In the genomic region with DNA sequence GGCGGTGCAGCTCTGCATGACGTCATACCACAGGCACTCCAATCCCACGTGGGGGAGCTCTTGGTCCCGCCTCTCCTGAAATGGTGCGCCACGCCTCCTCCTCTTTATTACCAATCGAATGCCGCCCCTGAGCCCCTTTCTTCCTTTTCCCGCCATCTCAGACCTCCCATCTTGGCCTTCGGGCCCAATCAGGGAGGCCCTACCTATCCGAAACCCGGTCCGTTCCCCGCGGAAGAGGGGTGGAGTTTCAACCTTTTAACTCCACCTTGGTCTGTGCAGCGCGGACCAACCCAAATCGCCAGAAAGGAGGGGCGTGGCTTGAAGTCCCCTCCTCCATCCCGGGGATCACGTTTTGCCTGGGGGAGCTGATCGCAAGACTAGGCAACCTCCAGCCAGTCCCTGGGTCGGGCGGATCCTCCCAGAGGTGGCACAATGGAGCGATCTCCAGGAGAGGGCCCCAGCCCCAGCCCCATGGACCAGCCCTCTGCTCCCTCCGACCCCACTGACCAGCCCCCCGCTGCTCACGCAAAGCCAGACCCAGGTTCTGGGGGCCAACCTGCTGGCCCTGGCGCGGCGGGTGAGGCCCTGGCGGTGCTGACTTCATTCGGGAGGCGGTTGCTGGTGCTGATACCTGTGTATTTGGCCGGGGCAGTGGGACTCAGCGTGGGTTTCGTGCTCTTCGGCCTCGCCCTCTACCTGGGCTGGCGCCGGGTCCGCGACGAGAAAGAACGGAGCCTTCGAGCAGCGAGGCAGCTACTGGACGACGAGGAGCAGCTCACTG, we compare ENCODE assay signal across 8 cellular contexts. TPM values are rescaled to one million over a fixed set of nuclear protein-coding genes. Genes with fewer than 3 reads are reported as not detected.
DNase-seq lines count a peak whose midpoint lies in the region; ATAC-seq and TF ChIP-seq lines count a peak whose summit lies in the region.

A gene with protein sequence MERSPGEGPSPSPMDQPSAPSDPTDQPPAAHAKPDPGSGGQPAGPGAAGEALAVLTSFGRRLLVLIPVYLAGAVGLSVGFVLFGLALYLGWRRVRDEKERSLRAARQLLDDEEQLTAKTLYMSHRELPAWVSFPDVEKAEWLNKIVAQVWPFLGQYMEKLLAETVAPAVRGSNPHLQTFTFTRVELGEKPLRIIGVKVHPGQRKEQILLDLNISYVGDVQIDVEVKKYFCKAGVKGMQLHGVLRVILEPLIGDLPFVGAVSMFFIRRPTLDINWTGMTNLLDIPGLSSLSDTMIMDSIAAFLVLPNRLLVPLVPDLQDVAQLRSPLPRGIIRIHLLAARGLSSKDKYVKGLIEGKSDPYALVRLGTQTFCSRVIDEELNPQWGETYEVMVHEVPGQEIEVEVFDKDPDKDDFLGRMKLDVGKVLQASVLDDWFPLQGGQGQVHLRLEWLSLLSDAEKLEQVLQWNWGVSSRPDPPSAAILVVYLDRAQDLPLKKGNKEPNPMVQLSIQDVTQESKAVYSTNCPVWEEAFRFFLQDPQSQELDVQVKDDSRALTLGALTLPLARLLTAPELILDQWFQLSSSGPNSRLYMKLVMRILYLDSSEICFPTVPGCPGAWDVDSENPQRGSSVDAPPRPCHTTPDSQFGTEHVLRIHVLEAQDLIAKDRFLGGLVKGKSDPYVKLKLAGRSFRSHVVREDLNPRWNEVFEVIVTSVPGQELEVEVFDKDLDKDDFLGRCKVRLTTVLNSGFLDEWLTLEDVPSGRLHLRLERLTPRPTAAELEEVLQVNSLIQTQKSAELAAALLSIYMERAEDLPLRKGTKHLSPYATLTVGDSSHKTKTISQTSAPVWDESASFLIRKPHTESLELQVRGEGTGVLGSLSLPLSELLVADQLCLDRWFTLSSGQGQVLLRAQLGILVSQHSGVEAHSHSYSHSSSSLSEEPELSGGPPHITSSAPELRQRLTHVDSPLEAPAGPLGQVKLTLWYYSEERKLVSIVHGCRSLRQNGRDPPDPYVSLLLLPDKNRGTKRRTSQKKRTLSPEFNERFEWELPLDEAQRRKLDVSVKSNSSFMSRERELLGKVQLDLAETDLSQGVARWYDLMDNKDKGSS (plus strand): TSS at position 380 of the 781 bp plus-strand sequence. CDS start 53 bp downstream, at position 433.

- H3K4me1 ChIP-seq in prostate gland (replicated peaks) (peaks cover 11% of the 10 kb centered on the region), urinary bladder (ENCODE audit: insufficient read depth) (no peaks in the 10 kb centered on the region)

- peak within 1 kb of the TSS; percentile 59 to 76 for H3K4me3 ChIP-seq in prostate gland
- peak within 1 kb of the TSS; percentile 67 for H3K4me3 ChIP-seq in urinary bladder (ENCODE audit: low read depth, low read length)

- H3K27me3 ChIP-seq in prostate gland (replicated peaks; ENCODE audit: insufficient read depth), result no peaks in the 10 kb centered on the region

- WGBS in prostate gland, result under 1% methylated on average over 48 of the region's 49 CpGs
- under 1% methylated on average over 49 of the region's 49 CpGs for WGBS in urinary bladder

- peaks cover 6 to 9% of the 10 kb centered on the region in 2 donors for H3K36me3 ChIP-seq in prostate gland
- peaks cover 8% of the 10 kb centered on the region for H3K36me3 ChIP-seq in urinary bladder (ENCODE audit: insufficient read depth)

- DNase-seq in NCI-H187 (lab: John Stamatoyannopoulos, UW) (peak; percentile 97 to 100), T-helper 2 cell (peak; percentile 83 to 100 (median 97)), left ventricle myocardium superior (peak; percentile 97), prostate gland (ENCODE audit: low spot score) (peak; percentile 99)

- TF ChIP-seq POLR2A in prostate gland (IDR thresholded peaks at IDR 0.05), result peak; percentile 99

- H3K27ac ChIP-seq in angular gyrus (ENCODE audit: low read depth, low read length), result peak within 1 kb of the TSS; percentile 58
- H3K27ac ChIP-seq in prostate gland, result peak within 1 kb of the TSS; percentile 82 to 94
- H3K27ac ChIP-seq in urinary bladder (ENCODE audit: low read depth), result peak within 1 kb of the TSS; percentile 86

- H3K9me3 ChIP-seq in prostate gland, result no peaks in the 10 kb centered on the region

- intact Hi-C loops in left ventricle myocardium superior (cut with micrococcal nuclease), result loop anchor here (10.0 kb wide), 1 partner anchor 57 kb away; a partner anchor contains a TSS
- intact Hi-C loops in prostate gland (cut with DNase I), result loop anchor here (2.0 to 5.0 kb wide), 3 partner anchors 31 to 339 kb away; a partner anchor contains a TSS

- peak; percentile 91 for ATAC-seq in GM18498 (IDR thresholded peaks at IDR 0.05; ENCODE audit: unreplicated experiment)
- ATAC-seq in HG02938 (IDR thresholded peaks at IDR 0.05; ENCODE audit: unreplicated experiment), result peak; percentile 87
- ATAC-seq in left ventricle myocardium superior, result peak; percentile 94

- peak in 1 of 4 experiments; percentile 19 for TF ChIP-seq CTCF in prostate gland (IDR thresholded peaks at IDR 0.05)

RNA-seq across cellular contexts. Expression of the gene that starts here (rescaled TPM):
- 28.0 TPM for total RNA-seq in left ventricle myocardium superior
- 100 to 1,000 TPM in 1 of 2 donors, 10 to 100 TPM in 1; 66.8 to 167 TPM for total RNA-seq in prostate gland
- total RNA-seq in urinary bladder, result 85.1 TPM
- 116 TPM for polyA plus RNA-seq in urinary bladder

Comparison
In these comparisons a context has a peak if more than half of its experiments do, and no peak if none do; other contexts are left out.
1. Peak in every context shown above with its lines: DNase-seq, ATAC-seq, H3K4me3 ChIP-seq and H3K27ac ChIP-seq.